ENCODE assay signal across 8 cellular contexts in the genomic region with DNA sequence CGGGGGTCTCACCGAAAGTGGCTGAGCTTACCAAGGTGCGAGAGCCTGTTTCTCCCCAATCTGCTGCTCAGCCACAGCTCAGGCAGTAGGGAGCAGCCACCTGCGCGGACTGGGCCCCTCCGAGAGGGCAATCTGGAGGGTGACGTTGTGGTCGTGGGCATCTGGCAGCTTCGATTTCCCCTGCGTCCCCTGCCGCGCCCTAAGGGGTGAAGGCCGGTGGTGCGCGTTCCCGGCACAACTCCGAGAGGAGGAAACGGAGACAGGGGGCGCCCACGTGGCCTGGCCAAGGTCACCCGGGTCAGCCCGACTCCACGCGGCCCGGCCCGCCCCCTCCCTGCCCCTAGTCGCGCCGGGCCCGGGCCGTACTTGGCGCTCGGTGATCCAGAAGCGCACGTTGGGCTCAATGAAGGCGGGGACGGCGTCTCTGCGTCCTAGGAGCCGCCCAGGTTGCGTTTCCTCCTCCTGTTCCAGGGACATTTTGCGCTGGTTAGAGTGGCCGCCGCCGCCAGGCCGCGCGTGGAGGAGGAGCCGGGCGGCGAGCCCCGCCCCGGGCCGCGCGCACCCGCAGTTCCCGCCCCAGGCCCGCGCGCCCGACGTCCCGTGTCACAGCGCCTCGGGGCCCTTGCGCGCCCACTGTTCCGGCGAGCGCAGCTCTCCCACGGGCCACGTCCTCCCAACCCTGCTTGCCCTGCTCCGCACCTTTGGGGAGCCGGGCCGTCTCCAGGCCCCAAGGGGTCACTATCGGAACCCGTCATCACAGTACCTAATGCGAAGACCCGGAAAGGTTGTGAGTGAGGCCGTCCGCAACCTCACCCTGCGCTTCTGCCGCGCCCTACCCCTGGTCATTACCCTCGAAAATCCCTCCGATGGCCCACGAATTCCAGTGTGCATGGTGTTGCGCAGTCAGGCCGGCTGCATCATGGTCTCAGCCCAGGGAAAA. TPM values are rescaled to one million over a fixed set of nuclear protein-coding genes. Genes with fewer than 3 reads are reported as not detected.
DNase-seq lines count a peak whose midpoint lies in the region; ATAC-seq and TF ChIP-seq lines count a peak whose summit lies in the region.

SFXN4 (minus strand) TSS at position 544 of the 940 bp plus-strand sequence; CDS start at position 477, 67 bp downstream.

- intact Hi-C loops in activated CD4-positive, alpha-beta memory T cell treated with anti-CD3 and anti-CD28 coated beads for 36 hours (cut with micrococcal nuclease), result loop anchor here (1.0 to 2.0 kb wide), 2 partner anchors 13 to 41 kb away; partner anchors contain the start of genes GRK5 and PRDX3

- peak within 1 kb of the TSS; percentile 76 for H3K4me3 ChIP-seq in AG10803 (ENCODE audit: low read length)

- peak within 1 kb of the TSS; percentile 87 for H3K27ac Mint-ChIP-seq in activated CD4-positive, alpha-beta memory T cell treated with anti-CD3 and anti-CD28 coated beads for 36 hours

- peak within 1 kb of the TSS; percentile 84 for H3K4me3 Mint-ChIP-seq in activated CD4-positive, alpha-beta memory T cell treated with anti-CD3 and anti-CD28 coated beads for 36 hours

- CTCF ChIA-PET in activated CD4-positive, alpha-beta memory T cell treated with anti-CD3 and anti-CD28 coated beads for 36 hours (lab: Charles Lee), result interaction anchor here (0.7 to 2.6 kb wide), 7 partner anchors 11 to 378 kb away, joined by 3 to 13 read pairs (median 3); partner anchors contain the start of genes GRK5 and RGS10

- H3K4me1 Mint-ChIP-seq in activated CD4-positive, alpha-beta memory T cell treated with anti-CD3 and anti-CD28 coated beads for 36 hours (ENCODE audit: low read depth), result peaks cover 37% of the 10 kb centered on the region

- POLR2A ChIA-PET in activated CD4-positive, alpha-beta memory T cell treated with anti-CD3 and anti-CD28 coated beads for 36 hours (lab: Charles Lee), result interaction anchor here (0.7 to 2.0 kb wide), 8 partner anchors 9 to 377 kb away, joined by 3 to 8 read pairs (median 3); partner anchors contain the start of genes DENND10, GRK5 and RGS10

- ATAC-seq in GM18861 (IDR thresholded peaks at IDR 0.05; ENCODE audit: unreplicated experiment) (peak; percentile 79), HG03066 (IDR thresholded peaks at IDR 0.05; ENCODE audit: low read depth, unreplicated experiment) (peak; percentile 93)

- TF ChIP-seq CTCF in AG10803 (conservative IDR thresholded peaks at IDR 0.05; ENCODE audit: low read length), result no peak

- no peaks in the 10 kb centered on the region for H3K27me3 Mint-ChIP-seq in activated CD4-positive, alpha-beta memory T cell treated with anti-CD3 and anti-CD28 coated beads for 36 hours

- peaks cover 28% of the 10 kb centered on the region for H3K36me3 Mint-ChIP-seq in activated CD4-positive, alpha-beta memory T cell treated with anti-CD3 and anti-CD28 coated beads for 36 hours

- H3K9me3 Mint-ChIP-seq in activated CD4-positive, alpha-beta memory T cell treated with anti-CD3 and anti-CD28 coated beads for 36 hours, result no peaks in the 10 kb centered on the region

- DNase-seq in AG10803 (ENCODE audit: low read depth) (peak; percentile 55), NCI-H526 treated with DMSO at 0.1 percent for 48 hours (lab: John Stamatoyannopoulos, UW) (peak; percentile 15), ecto neural progenitor cell (ENCODE audit: low spot score) (peak; percentile 79), medulla oblongata (ENCODE audit: extremely low spot score) (peak; percentile 78)
- peak; percentile 83 for DNase-seq in activated CD4-positive, alpha-beta memory T cell treated with anti-CD3 and anti-CD28 coated beads for 36 hours
- DNase-seq in stimulated activated CD8-positive, alpha-beta memory T cell treated with anti-CD3 and anti-CD28 coated beads, Interleukin-12 subunit alpha, Interleukin-12 subunit beta, amount 100 ng/mL, for 1 hour (ENCODE audit: low read depth), result peak; percentile 50

RNA-seq across cellular contexts. Expression of gene SFXN4, which starts in this region (rescaled TPM):
- 10 to 100 TPM; 38.3 to 38.7 TPM for total RNA-seq in activated CD4-positive, alpha-beta memory T cell treated with anti-CD3 and anti-CD28 coated beads for 36 hours

Comparison
In these comparisons a context has a peak if more than half of its experiments do, and no peak if none do; other contexts are left out.
1. Peak in every context shown above with its lines: DNase-seq, ATAC-seq and H3K4me3 ChIP-seq.
2. DNase-seq: peak in every context shown above with its lines; median percentile 83 in activated CD4-positive, alpha-beta memory T cell treated with anti-CD3 and anti-CD28 coated beads for 36 hours; 79 in ecto neural progenitor cell; 78 in medulla oblongata; 55 in AG10803; 50 in stimulated activated CD8-positive, alpha-beta memory T cell treated with anti-CD3 and anti-CD28 coated beads, Interleukin-12 subunit alpha, Interleukin-12 subunit beta, amount 100 ng/mL, for 1 hour; 15 in NCI-H526 treated with DMSO at 0.1 percent for 48 hours.